In genomic region chr12:47804177-47804576, GRCh38 we compare ENCODE assay signal across 16 cellular contexts. TPM values are rescaled to one million over a fixed set of nuclear protein-coding genes. Genes with fewer than 3 reads are reported as not detected.
DNase-seq lines count a peak whose midpoint lies in the region; ATAC-seq and TF ChIP-seq lines count a peak whose summit lies in the region.
"Had no signal": no experiment of that assay in that cellular context is flagged by ENCODE, and none has a peak within 500 bp of the region (broad histone marks: within the 10 kb centered on the region; RNA-seq: fewer than 3 reads in every experiment).

No MANE protein-coding gene starts in this region.

- TF ChIP-seq EP300 in esophagus muscularis mucosa (IDR thresholded peaks at IDR 0.05): no peak

- H3K9me3 ChIP-seq in esophagus muscularis mucosa: no peaks in the 10 kb centered on the region

- H3K9me3 Mint-ChIP-seq in T-helper 2 cell treated with Interferon-gamma antibody and Interleukin-4, amounts not matched to agents 5 μg/mL and 100 μg/mL, for 36 hours: no peaks in the 10 kb centered on the region
- H3K9me3 Mint-ChIP-seq in stimulated activated memory B cell treated with anti-CD40 and anti-IgM and Interleukin-4, amounts not matched to agents 10 μg/mL and 1 μg/mL and 100 μg/mL, for 72 hours: no peaks in the 10 kb centered on the region

- CTCF ChIA-PET in RWPE1 (lab: Yijun Ruan, JAX): interaction anchor here (1.2 kb wide), 1 partner anchor 60 kb away, joined by 3 read pairs; no protein-coding TSS in a partner anchor

- TF ChIP-seq CTCF in RWPE1 (conservative IDR thresholded peaks at IDR 0.05; ENCODE audit: low read depth) (no peak), esophagus muscularis mucosa (IDR thresholded peaks at IDR 0.05) (no peak)

- TF ChIP-seq POLR2A in esophagus muscularis mucosa (IDR thresholded peaks at IDR 0.05; ENCODE audit: low read depth): no peak

- H3K27ac Mint-ChIP-seq in T-helper 2 cell treated with Interferon-gamma antibody and Interleukin-4, amounts not matched to agents 5 μg/mL and 100 μg/mL, for 36 hours: peak overlapping the region; percentile 85
- peak overlapping the region; percentile 97 for H3K27ac Mint-ChIP-seq in stimulated activated memory B cell treated with anti-CD40 and anti-IgM and Interleukin-4, amounts not matched to agents 10 μg/mL and 1 μg/mL and 100 μg/mL, for 72 hours

- H3K4me3 ChIP-seq in esophagus muscularis mucosa: peak overlapping the region in 1 of 4 donors; percentile 4

- no peak for ATAC-seq in stimulated activated memory B cell treated with anti-CD40 and anti-IgM and Interleukin-4, amounts not matched to agents 10 μg/mL and 1 μg/mL and 100 μg/mL, for 72 hours
- ATAC-seq: PC-3 had no signal

- no peak for DNase-seq in T-helper 2 cell treated with Interferon-gamma antibody and Interleukin-4, amounts not matched to agents 5 μg/mL and 100 μg/mL, for 36 hours (ENCODE audit: low spot score)
- DNase-seq in T-helper 2 cell (no peak), RWPE1 (ENCODE audit: low spot score) (no peak), esophagus muscularis mucosa (ENCODE audit: extremely low spot score) (no peak), NCI-H345 (lab: John Stamatoyannopoulos, UW) (no peak)
- DNase-seq in stimulated activated CD4-positive, alpha-beta T cell treated with anti-CD3 and anti-CD28 coated beads, Interleukin-1b, Interleukin-23, amount 100 ng/mL, for 48 hours: no peak
- no peak for DNase-seq in stimulated activated CD8-positive, alpha-beta memory T cell treated with anti-CD3 and anti-CD28 coated beads, Interleukin-4, amount 100 ng/mL, for 48 hours
- DNase-seq: 8988T; aorta; COR-L47; IMR-90; NCI-H1092; NCI-H2227 treated with DMSO at 0.1 percent for 48 hours; PC-3; stimulated activated CD4-positive, alpha-beta T cell treated with anti-CD3 and anti-CD28 coated beads, Interleukin-4, amount 100 ng/mL, for 4 hours had no signal

- H3K4me3 Mint-ChIP-seq in T-helper 2 cell treated with Interferon-gamma antibody and Interleukin-4, amounts not matched to agents 5 μg/mL and 100 μg/mL, for 36 hours: peak overlapping the region; percentile 23
- no peak overlapping the region for H3K4me3 Mint-ChIP-seq in stimulated activated memory B cell treated with anti-CD40 and anti-IgM and Interleukin-4, amounts not matched to agents 10 μg/mL and 1 μg/mL and 100 μg/mL, for 72 hours

- peaks cover 39% of the 10 kb centered on the region for H3K36me3 Mint-ChIP-seq in T-helper 2 cell treated with Interferon-gamma antibody and Interleukin-4, amounts not matched to agents 5 μg/mL and 100 μg/mL, for 36 hours (ENCODE audit: low read depth)
- H3K36me3 Mint-ChIP-seq in stimulated activated memory B cell treated with anti-CD40 and anti-IgM and Interleukin-4, amounts not matched to agents 10 μg/mL and 1 μg/mL and 100 μg/mL, for 72 hours: peaks cover 21% of the 10 kb centered on the region

- H3K27me3 Mint-ChIP-seq in T-helper 2 cell treated with Interferon-gamma antibody and Interleukin-4, amounts not matched to agents 5 μg/mL and 100 μg/mL, for 36 hours (ENCODE audit: low read depth): no peaks in the 10 kb centered on the region
- H3K27me3 Mint-ChIP-seq in stimulated activated memory B cell treated with anti-CD40 and anti-IgM and Interleukin-4, amounts not matched to agents 10 μg/mL and 1 μg/mL and 100 μg/mL, for 72 hours: no peaks in the 10 kb centered on the region

- no peaks in the 10 kb centered on the region for H3K27me3 ChIP-seq in esophagus muscularis mucosa

- H3K27ac ChIP-seq in RWPE1: peak overlapping the region; percentile 57
- H3K27ac ChIP-seq in esophagus muscularis mucosa (replicated peaks in 1 of 4): peak overlapping the region; percentile 92 to 99 (median 98)

- H3K36me3 ChIP-seq in esophagus muscularis mucosa: peaks cover 0 to 25% (median 9%) of the 10 kb centered on the region in 4 donors

- intact Hi-C loops in esophagus muscularis mucosa (cut with DNase I): loop anchor here (2.0 kb wide), 1 partner anchor 33 kb away; no protein-coding TSS in a partner anchor

- H3K4me1 Mint-ChIP-seq in T-helper 2 cell treated with Interferon-gamma antibody and Interleukin-4, amounts not matched to agents 5 μg/mL and 100 μg/mL, for 36 hours (ENCODE audit: low read depth): peaks cover 82% of the 10 kb centered on the region
- H3K4me1 Mint-ChIP-seq in stimulated activated memory B cell treated with anti-CD40 and anti-IgM and Interleukin-4, amounts not matched to agents 10 μg/mL and 1 μg/mL and 100 μg/mL, for 72 hours: peaks cover 94% of the 10 kb centered on the region

- peaks cover 100% of the 10 kb centered on the region in 4 donors for H3K4me1 ChIP-seq in esophagus muscularis mucosa

- whole genome bisulfite sequencing in esophagus muscularis mucosa: 46% methylated on average over 7 of the region's 8 CpGs

- POLR2A ChIA-PET in RWPE1 (lab: Yijun Ruan, JAX; ENCODE audit: low non-redundant PET): interaction anchor here (0.6 kb wide), 1 partner anchor 85 kb away, joined by 3 read pairs; no protein-coding TSS in a partner anchor

RNA-seq across cellular contexts. Expression of gene HDAC7, which starts 15.5 kb away (rescaled TPM):
- total RNA-seq in esophagus muscularis mucosa: 100 to 1,000 TPM in 1 of 4 donors, 10 to 100 TPM in 3; 58.3 to 105 (median 82.5) TPM

RNA-seq across cellular contexts. Expression of gene SLC48A1, which starts 31.1 kb away (rescaled TPM):
- total RNA-seq in esophagus muscularis mucosa: 10 to 100 TPM; 34.5 to 56.0 (median 40.7) TPM

RNA-seq across cellular contexts. Expression of gene RAPGEF3, which starts 45.5 kb away (rescaled TPM):
- total RNA-seq in esophagus muscularis mucosa: 10 to 100 TPM; 18.3 to 48.2 (median 32.5) TPM
